ENCODE assay signal across 1 cellular context in the genomic region with DNA sequence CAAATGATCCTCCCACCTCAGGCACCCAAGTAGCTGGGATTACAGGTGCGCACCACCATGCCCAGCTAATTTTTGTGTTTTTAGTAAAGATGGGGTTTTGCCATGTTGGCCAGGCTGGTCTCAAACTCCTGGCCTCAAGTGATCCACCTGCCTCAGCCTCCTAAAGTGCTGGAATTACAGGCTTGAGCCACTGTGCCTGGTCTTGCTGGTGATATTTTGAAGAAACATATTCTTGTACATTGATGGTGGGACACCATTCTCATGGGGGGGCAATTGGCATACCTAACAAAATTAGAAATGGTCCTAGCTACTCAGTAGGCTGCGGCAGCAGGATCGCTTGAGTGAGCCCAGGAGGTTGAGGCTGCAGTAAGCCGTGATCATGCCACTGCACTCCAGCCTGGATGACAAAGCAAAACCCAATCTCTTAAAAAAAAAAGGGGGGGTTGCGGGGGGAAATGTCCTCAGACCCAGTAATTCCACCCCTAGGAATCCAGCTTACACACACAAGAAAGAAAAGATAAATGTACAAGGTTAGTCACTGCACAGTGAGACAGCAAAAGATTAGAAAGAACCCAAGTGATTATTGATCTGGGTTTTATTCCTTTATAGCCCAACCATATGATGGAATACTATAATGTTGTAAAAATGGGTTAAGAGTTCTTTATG.
TF ChIP-seq lines count a peak whose summit lies in the region.
"Not testable (repeated sequence)": the region's sequence is repeated elsewhere in the genome, so short reads cannot be mapped to it uniquely, and the experiment has no call there.

No MANE protein-coding gene starts in this region.

TF ChIP-seq in K562, 482 proteins besides CTCF, POLR2A, EP300 and RAD21 (continued from another document and continues in another):
- TF ChIP-seq, protein P1, sequence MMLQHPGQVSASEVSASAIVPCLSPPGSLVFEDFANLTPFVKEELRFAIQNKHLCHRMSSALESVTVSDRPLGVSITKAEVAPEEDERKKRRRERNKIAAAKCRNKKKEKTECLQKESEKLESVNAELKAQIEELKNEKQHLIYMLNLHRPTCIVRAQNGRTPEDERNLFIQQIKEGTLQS (IDR thresholded peaks at IDR 0.05) = peak; percentile 52; the same call in 1 of the 2 replicates
- TF ChIP-seq, protein P1 (CRISPR knock-in tag; conservative IDR thresholded peaks at IDR 0.05) = not testable (repeated sequence)
- TF ChIP-seq JUND (IDR thresholded peaks at IDR 0.05; ENCODE audit: borderline replicate concordance, low read depth, low read length) (peak; percentile 57; the same call in 1 of the 2 replicates), JUND (tag; IDR thresholded peaks at IDR 0.05; ENCODE audit: borderline replicate concordance, low read depth, low read length) (peak; percentile 78; the same call in 2 of the 3 replicates), TRIM24 (IDR thresholded peaks at IDR 0.05) (0 out of 4 replicates have a peak, but pooled peaks have one; percentile 27 to 35), NRF1 (conservative IDR thresholded peaks at IDR 0.05 in 1 of 2, IDR thresholded peaks at IDR 0.05 in 1 of 2) (0 out of 4 replicates have a peak, but pooled peaks of 1 of the 2 experiments have one; percentile 12), MTA3 (IDR thresholded peaks at IDR 0.05; ENCODE audit: borderline replicate concordance) (peak; percentile 64; the same call in 1 of the 2 replicates), L3MBTL2 (IDR thresholded peaks at IDR 0.05) (peak; percentile 69), MNT (conservative IDR thresholded peaks at IDR 0.05) (peak in 1 of 2 experiments; percentile 33; a peak in 1 of 4 replicates), CUX1 (CRISPR knock-in tag; IDR thresholded peaks at IDR 0.05) (peak; percentile 65; the same call in 1 of the 2 replicates), CBFA2T2 (conservative IDR thresholded peaks at IDR 0.05) (peak; percentile 21; the same call in 1 of the 2 replicates), SMARCC2 (IDR thresholded peaks at IDR 0.05; ENCODE audit: low read depth) (peak; percentile 77; the same call in 1 of the 2 replicates), CBFA2T3 (IDR thresholded peaks at IDR 0.05) (peak; percentile 69), SMARCA4 (IDR thresholded peaks at IDR 0.05) (peak; percentile 89), HDAC2 (IDR thresholded peaks at IDR 0.05) (peak; percentile 81), SOX6 (IDR thresholded peaks at IDR 0.05) (peak; percentile 61; the same call in 1 of the 2 replicates), FOSL1 (tag; conservative IDR thresholded peaks at IDR 0.05) (peak; percentile 84), ZNF316 (IDR thresholded peaks at IDR 0.05) (peak; percentile 91), NCOR1 (IDR thresholded peaks at IDR 0.05) (peak; percentile 23; the same call in 1 of the 2 replicates), NFE2 (IDR thresholded peaks at IDR 0.05; ENCODE audit: low read depth) (peak; percentile 94), LEF1 (IDR thresholded peaks at IDR 0.05) (peak; percentile 40; the same call in 1 of the 2 replicates), MAFG (tag; conservative IDR thresholded peaks at IDR 0.05) (peak; percentile 94), C11orf30 (IDR thresholded peaks at IDR 0.05; ENCODE audit: low read depth) (peak; percentile 90), RCOR1 (IDR thresholded peaks at IDR 0.05; ENCODE audit: borderline replicate concordance in 1 of 2, low read depth in 2 of 2, low read length in 2 of 2) (peak in 1 of 2 experiments; percentile 68; a peak in 1 of 4 replicates), ZNF384 (IDR thresholded peaks at IDR 0.05; ENCODE audit: low read depth, low read length) (peak; percentile 61; the same call in 1 of the 2 replicates), MAFF (IDR thresholded peaks at IDR 0.05; ENCODE audit: low read length) (peak; percentile 85), GATAD2B (IDR thresholded peaks at IDR 0.05; ENCODE audit: borderline replicate concordance) (peak; percentile 33; the same call in 1 of the 2 replicates)
- TF ChIP-seq, protein P2, sequence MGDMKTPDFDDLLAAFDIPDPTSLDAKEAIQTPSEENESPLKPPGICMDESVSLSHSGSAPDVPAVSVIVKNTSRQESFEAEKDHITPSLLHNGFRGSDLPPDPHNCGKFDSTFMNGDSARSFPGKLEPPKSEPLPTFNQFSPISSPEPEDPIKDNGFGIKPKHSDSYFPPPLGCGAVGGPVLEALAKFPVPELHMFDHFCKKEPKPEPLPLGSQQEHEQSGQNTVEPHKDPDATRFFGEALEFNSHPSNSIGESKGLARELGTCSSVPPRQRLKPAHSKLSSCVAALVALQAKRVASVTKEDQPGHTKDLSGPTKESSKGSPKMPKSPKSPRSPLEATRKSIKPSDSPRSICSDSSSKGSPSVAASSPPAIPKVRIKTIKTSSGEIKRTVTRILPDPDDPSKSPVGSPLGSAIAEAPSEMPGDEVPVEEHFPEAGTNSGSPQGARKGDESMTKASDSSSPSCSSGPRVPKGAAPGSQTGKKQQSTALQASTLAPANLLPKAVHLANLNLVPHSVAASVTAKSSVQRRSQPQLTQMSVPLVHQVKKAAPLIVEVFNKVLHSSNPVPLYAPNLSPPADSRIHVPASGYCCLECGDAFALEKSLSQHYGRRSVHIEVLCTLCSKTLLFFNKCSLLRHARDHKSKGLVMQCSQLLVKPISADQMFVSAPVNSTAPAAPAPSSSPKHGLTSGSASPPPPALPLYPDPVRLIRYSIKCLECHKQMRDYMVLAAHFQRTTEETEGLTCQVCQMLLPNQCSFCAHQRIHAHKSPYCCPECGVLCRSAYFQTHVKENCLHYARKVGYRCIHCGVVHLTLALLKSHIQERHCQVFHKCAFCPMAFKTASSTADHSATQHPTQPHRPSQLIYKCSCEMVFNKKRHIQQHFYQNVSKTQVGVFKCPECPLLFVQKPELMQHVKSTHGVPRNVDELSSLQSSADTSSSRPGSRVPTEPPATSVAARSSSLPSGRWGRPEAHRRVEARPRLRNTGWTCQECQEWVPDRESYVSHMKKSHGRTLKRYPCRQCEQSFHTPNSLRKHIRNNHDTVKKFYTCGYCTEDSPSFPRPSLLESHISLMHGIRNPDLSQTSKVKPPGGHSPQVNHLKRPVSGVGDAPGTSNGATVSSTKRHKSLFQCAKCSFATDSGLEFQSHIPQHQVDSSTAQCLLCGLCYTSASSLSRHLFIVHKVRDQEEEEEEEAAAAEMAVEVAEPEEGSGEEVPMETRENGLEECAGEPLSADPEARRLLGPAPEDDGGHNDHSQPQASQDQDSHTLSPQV (IDR thresholded peaks at IDR 0.05) = 0 out of 2 replicates have a peak, but pooled peaks have one; percentile 18
- TF ChIP-seq, protein P3, sequence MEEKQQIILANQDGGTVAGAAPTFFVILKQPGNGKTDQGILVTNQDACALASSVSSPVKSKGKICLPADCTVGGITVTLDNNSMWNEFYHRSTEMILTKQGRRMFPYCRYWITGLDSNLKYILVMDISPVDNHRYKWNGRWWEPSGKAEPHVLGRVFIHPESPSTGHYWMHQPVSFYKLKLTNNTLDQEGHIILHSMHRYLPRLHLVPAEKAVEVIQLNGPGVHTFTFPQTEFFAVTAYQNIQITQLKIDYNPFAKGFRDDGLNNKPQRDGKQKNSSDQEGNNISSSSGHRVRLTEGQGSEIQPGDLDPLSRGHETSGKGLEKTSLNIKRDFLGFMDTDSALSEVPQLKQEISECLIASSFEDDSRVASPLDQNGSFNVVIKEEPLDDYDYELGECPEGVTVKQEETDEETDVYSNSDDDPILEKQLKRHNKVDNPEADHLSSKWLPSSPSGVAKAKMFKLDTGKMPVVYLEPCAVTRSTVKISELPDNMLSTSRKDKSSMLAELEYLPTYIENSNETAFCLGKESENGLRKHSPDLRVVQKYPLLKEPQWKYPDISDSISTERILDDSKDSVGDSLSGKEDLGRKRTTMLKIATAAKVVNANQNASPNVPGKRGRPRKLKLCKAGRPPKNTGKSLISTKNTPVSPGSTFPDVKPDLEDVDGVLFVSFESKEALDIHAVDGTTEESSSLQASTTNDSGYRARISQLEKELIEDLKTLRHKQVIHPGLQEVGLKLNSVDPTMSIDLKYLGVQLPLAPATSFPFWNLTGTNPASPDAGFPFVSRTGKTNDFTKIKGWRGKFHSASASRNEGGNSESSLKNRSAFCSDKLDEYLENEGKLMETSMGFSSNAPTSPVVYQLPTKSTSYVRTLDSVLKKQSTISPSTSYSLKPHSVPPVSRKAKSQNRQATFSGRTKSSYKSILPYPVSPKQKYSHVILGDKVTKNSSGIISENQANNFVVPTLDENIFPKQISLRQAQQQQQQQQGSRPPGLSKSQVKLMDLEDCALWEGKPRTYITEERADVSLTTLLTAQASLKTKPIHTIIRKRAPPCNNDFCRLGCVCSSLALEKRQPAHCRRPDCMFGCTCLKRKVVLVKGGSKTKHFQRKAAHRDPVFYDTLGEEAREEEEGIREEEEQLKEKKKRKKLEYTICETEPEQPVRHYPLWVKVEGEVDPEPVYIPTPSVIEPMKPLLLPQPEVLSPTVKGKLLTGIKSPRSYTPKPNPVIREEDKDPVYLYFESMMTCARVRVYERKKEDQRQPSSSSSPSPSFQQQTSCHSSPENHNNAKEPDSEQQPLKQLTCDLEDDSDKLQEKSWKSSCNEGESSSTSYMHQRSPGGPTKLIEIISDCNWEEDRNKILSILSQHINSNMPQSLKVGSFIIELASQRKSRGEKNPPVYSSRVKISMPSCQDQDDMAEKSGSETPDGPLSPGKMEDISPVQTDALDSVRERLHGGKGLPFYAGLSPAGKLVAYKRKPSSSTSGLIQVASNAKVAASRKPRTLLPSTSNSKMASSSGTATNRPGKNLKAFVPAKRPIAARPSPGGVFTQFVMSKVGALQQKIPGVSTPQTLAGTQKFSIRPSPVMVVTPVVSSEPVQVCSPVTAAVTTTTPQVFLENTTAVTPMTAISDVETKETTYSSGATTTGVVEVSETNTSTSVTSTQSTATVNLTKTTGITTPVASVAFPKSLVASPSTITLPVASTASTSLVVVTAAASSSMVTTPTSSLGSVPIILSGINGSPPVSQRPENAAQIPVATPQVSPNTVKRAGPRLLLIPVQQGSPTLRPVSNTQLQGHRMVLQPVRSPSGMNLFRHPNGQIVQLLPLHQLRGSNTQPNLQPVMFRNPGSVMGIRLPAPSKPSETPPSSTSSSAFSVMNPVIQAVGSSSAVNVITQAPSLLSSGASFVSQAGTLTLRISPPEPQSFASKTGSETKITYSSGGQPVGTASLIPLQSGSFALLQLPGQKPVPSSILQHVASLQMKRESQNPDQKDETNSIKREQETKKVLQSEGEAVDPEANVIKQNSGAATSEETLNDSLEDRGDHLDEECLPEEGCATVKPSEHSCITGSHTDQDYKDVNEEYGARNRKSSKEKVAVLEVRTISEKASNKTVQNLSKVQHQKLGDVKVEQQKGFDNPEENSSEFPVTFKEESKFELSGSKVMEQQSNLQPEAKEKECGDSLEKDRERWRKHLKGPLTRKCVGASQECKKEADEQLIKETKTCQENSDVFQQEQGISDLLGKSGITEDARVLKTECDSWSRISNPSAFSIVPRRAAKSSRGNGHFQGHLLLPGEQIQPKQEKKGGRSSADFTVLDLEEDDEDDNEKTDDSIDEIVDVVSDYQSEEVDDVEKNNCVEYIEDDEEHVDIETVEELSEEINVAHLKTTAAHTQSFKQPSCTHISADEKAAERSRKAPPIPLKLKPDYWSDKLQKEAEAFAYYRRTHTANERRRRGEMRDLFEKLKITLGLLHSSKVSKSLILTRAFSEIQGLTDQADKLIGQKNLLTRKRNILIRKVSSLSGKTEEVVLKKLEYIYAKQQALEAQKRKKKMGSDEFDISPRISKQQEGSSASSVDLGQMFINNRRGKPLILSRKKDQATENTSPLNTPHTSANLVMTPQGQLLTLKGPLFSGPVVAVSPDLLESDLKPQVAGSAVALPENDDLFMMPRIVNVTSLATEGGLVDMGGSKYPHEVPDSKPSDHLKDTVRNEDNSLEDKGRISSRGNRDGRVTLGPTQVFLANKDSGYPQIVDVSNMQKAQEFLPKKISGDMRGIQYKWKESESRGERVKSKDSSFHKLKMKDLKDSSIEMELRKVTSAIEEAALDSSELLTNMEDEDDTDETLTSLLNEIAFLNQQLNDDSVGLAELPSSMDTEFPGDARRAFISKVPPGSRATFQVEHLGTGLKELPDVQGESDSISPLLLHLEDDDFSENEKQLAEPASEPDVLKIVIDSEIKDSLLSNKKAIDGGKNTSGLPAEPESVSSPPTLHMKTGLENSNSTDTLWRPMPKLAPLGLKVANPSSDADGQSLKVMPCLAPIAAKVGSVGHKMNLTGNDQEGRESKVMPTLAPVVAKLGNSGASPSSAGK (IDR thresholded peaks at IDR 0.05) = peak; percentile 72
